In the genomic region with DNA sequence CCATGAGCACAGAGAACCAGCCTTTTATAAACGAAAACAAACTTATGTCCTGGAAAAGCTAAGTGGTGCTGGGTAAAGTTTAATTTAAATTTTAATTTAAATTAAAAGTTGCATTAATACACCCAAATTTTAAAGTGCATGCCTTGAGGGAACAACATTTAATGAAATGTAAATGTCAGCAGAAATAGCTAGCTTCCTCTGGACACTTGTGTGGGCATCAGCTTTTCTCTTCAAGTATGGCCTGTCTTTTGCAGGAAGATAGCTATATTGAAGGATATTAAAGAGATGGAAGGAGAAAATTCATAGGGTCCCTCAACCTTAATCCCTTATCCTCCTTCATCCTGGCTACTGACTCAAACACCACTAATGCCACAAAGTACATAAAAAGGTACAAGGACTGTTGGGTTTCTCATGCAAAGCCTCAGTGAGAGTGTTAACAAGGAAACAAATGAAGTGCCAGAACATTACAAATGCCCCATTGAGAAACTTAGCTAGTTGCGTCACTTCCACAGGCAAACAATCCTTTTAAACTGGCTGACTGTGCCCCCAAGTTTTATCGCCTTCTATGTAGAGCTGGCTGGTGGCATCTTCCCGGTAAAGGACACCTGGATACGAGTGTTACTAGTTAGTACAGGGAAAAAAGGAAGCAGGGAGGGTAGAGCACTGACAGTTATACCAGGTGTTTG, we compare ENCODE assay signal across 11 cellular contexts. TPM values are rescaled to one million over a fixed set of nuclear protein-coding genes. Genes with fewer than 3 reads are reported as not detected.
DNase-seq lines count a peak whose midpoint lies in the region; ATAC-seq and TF ChIP-seq lines count a peak whose summit lies in the region.
"Had no signal": no experiment of that assay in that cellular context is flagged by ENCODE, and none has a peak within 500 bp of the region (broad histone marks: within the 10 kb centered on the region; RNA-seq: fewer than 3 reads in every experiment).

No MANE protein-coding gene starts in this region.

- no TSS peak for BruUV-seq in PC-3 (replicated peaks; lab: Mats Ljungman, UMichigan)
- no TSS peak for BruUV-seq in OCI-LY7 (replicated peaks; lab: Mats Ljungman, UMichigan)

- intact Hi-C loops in CD14-positive monocyte (cut with micrococcal nuclease) (no loop called here), PC-3 (cut with micrococcal nuclease) (no loop called here), OCI-LY7 (cut with micrococcal nuclease; ENCODE audit: unreplicated experiment) (no loop called here)

- H3K27ac ChIP-seq in PC-3 (ENCODE audit: low read length) (peak overlapping the region; percentile 88), osteoblast (ENCODE audit: low read depth, low read length) (peak overlapping the region; percentile 67), OCI-LY7 (ENCODE audit: low read depth, low read length, poor library complexity, severe bottlenecking) (no peak overlapping the region)

- H3K9me2 ChIP-seq in PC-3 (replicated peaks; ENCODE audit: low read length) (no peaks in the 10 kb centered on the region), OCI-LY7 (ENCODE audit: insufficient read depth, low read length) (no peaks in the 10 kb centered on the region)

- H3K27me3 ChIP-seq in PC-3 (ENCODE audit: low read length) (no peaks in the 10 kb centered on the region), osteoblast (ENCODE audit: insufficient read depth, low read length) (no peaks in the 10 kb centered on the region)

- H4K20me1 ChIP-seq in PC-3 (ENCODE audit: low read length) = peaks cover 8% of the 10 kb centered on the region; the same call in 1 of the 2 replicates
- peaks cover 82% of the 10 kb centered on the region for H4K20me1 ChIP-seq in osteoblast (ENCODE audit: insufficient read depth, low read length)
- peaks cover 15% of the 10 kb centered on the region for H4K20me1 ChIP-seq in OCI-LY7 (ENCODE audit: insufficient read depth, low read length)

- H3K9ac ChIP-seq in PC-3 (ENCODE audit: low read length) = peak overlapping the region; percentile 55

- no peaks in the 10 kb centered on the region for H3K9me3 Mint-ChIP-seq in CD14-positive monocyte

- H2AFZ ChIP-seq in PC-3 (ENCODE audit: low read length) (no peak overlapping the region), osteoblast (ENCODE audit: low read length) (no peak overlapping the region), OCI-LY7 (ENCODE audit: low read length) (no peak overlapping the region)

- H3K27me3 Mint-ChIP-seq in CD14-positive monocyte (ENCODE audit: low read depth in 3 of 3) = no peaks in the 10 kb centered on the region

- ATAC-seq in PC-3 = no peak

- peaks cover 5% of the 10 kb centered on the region; the same call in 1 of the 2 replicates for H3K36me3 ChIP-seq in PC-3 (ENCODE audit: low read depth, low read length)
- peaks cover 6% of the 10 kb centered on the region for H3K36me3 ChIP-seq in osteoblast (ENCODE audit: insufficient read depth, low read length)
- H3K36me3 ChIP-seq in OCI-LY7 (ENCODE audit: insufficient read depth, low read length) = peaks cover 94% of the 10 kb centered on the region

- CTCF ChIA-PET in PC-3 (lab: Charles Lee) (no interaction called here), OCI-LY7 (lab: Charles Lee; ENCODE audit: unreplicated experiment) (interaction anchor here (0.5 kb wide), 1 partner anchor 35 kb away, joined by 3 read pairs; no protein-coding TSS in a partner anchor), HEK293T (lab: Yijun Ruan, JAX) (interaction anchor here (0.7 to 2.1 kb wide), 3 partner anchors 8 to 35 kb away, joined by 3 to 6 read pairs (median 5); no protein-coding TSS in a partner anchor)

- no peak overlapping the region for H3K4me3 Mint-ChIP-seq in CD14-positive monocyte

- no peak for TF ChIP-seq CTCF in CD14-positive monocyte (IDR thresholded peaks at IDR 0.05)
- no peak for TF ChIP-seq CTCF in PC-3 (conservative IDR thresholded peaks at IDR 0.05; ENCODE audit: low read depth, low read length)
- TF ChIP-seq CTCF in fibroblast of villous mesenchyme (IDR thresholded peaks at IDR 0.05; ENCODE audit: insufficient read depth, low read depth, low read length) = no peak
- no peak for TF ChIP-seq CTCF in osteoblast (IDR thresholded peaks at IDR 0.05; ENCODE audit: extremely low read depth, low read depth, low read length)
- no peak for TF ChIP-seq CTCF in OCI-LY7 (conservative IDR thresholded peaks at IDR 0.05; ENCODE audit: low read length)

- H3K79me2 ChIP-seq in PC-3 (ENCODE audit: low read length) (peaks cover 94% of the 10 kb centered on the region), osteoblast (ENCODE audit: insufficient read depth, low read length) (peaks cover 98% of the 10 kb centered on the region), OCI-LY7 (ENCODE audit: insufficient read depth, low read depth, low read length) (peaks cover 86% of the 10 kb centered on the region)

- DNase-seq in CD14-positive monocyte (ENCODE audit: low spot score) (no peak), PC-3 (peak; percentile 44), fibroblast of villous mesenchyme (ENCODE audit: low read depth) (peak; percentile 64), osteoblast (ENCODE audit: insufficient read length, low spot score, missing footprints) (no peak), OCI-LY7 (ENCODE audit: low spot score) (no peak), SW 1271 (lab: John Stamatoyannopoulos, UW) (no peak), HEK293T (ENCODE audit: extremely low spot score) (no peak), NCI-H1930 (lab: John Stamatoyannopoulos, UW) (no peak)
- DNase-seq: activated CD4-positive, alpha-beta T cell treated with anti-CD3 and anti-CD28 coated beads, Interleukin-2, amount 50 U/mL, for 4 hours; effector CD4-positive, alpha-beta T cell; NCI-H524 had no signal

- H3F3A ChIP-seq in PC-3 (ENCODE audit: low read length, unreplicated experiment) = no peaks in the 10 kb centered on the region

- peaks cover 44% of the 10 kb centered on the region for H3K4me1 Mint-ChIP-seq in CD14-positive monocyte

- no peak overlapping the region for H3K4me2 ChIP-seq in PC-3 (ENCODE audit: low read length)
- no peak overlapping the region for H3K4me2 ChIP-seq in osteoblast (ENCODE audit: insufficient read depth, low read length)
- H3K4me2 ChIP-seq in OCI-LY7 (ENCODE audit: low read length) = no peak overlapping the region

- no peak overlapping the region for H3K4me3 ChIP-seq in PC-3 (ENCODE audit: low read length)
- no peak overlapping the region for H3K4me3 ChIP-seq in fibroblast of villous mesenchyme (ENCODE audit: low read depth, low read length)
- H3K4me3 ChIP-seq in osteoblast (ENCODE audit: insufficient read depth, low read length) = no peak overlapping the region
- no peak overlapping the region for H3K4me3 ChIP-seq in OCI-LY7 (ENCODE audit: low read depth, low read length, poor library complexity, severe bottlenecking)

- H3K4me1 ChIP-seq in PC-3 (ENCODE audit: insufficient read depth, low read length) (peaks cover 15% of the 10 kb centered on the region), osteoblast (ENCODE audit: insufficient read depth, low read length) (peaks cover 25% of the 10 kb centered on the region), OCI-LY7 (ENCODE audit: insufficient read depth, low read length, poor library complexity, severe bottlenecking) (peaks cover 5% of the 10 kb centered on the region)

- H3K36me3 Mint-ChIP-seq in CD14-positive monocyte = peaks cover 42 to 62% of the 10 kb centered on the region in 2 donors

- POLR2A ChIA-PET in PC-3 (lab: Charles Lee; ENCODE audit: unreplicated experiment) (interaction anchor here (0.8 kb wide), 1 partner anchor 14 kb away, joined by 4 read pairs; a partner anchor contains a TSS), OCI-LY7 (lab: Charles Lee) (interaction anchor here (0.6 kb wide), 1 partner anchor 163 kb away, joined by 5 read pairs; no protein-coding TSS in a partner anchor), HEK293T (lab: Yijun Ruan, JAX) (interaction anchor here (0.6 to 4.4 kb wide), 4 partner anchors 12 to 195 kb away, joined by 3 to 19 read pairs (median 8); a partner anchor contains a TSS)

- no peaks in the 10 kb centered on the region for H3K9me3 ChIP-seq in PC-3 (ENCODE audit: low read length)
- H3K9me3 ChIP-seq in osteoblast (ENCODE audit: low read depth, low read length) = no peaks in the 10 kb centered on the region
- no peaks in the 10 kb centered on the region for H3K9me3 ChIP-seq in OCI-LY7 (ENCODE audit: low read length)

- peak overlapping the region; percentile 73 to 89 (median 88) for H3K27ac Mint-ChIP-seq in CD14-positive monocyte

TF ChIP-seq in HEK293T, 16 proteins besides CTCF, POLR2A, EP300 and RAD21:
- TF ChIP-seq SP1 (IDR thresholded peaks at IDR 0.05) (no peak), SUZ12 (IDR thresholded peaks at IDR 0.05) (no peak), FOXM1 (IDR thresholded peaks at IDR 0.05; ENCODE audit: borderline replicate concordance) (no peak), L3MBTL2 (conservative IDR thresholded peaks at IDR 0.05) (no peak), TARDBP (IDR thresholded peaks at IDR 0.05) (no peak), FOXK2 (IDR thresholded peaks at IDR 0.05) (no peak), ZNF384 (IDR thresholded peaks at IDR 0.05) (no peak)

RNA-seq across cellular contexts. Expression of a gene that starts 14.1 kb away (rescaled TPM):
- polyA plus RNA-seq in CD14-positive monocyte = 1 to 10 TPM; 1.4 to 2.5 TPM
- total RNA-seq in PC-3 (2014; rRNA removed) (20.6 and 25.0 TPM in 2 replicates), fibroblast of villous mesenchyme (22.5 and 23.2 TPM in 2 replicates), osteoblast (20.3 and 26.8 TPM in 2 replicates), OCI-LY7 (2022) (62.5 and 66.7 TPM in 2 replicates)
- total RNA-seq in OCI-LY7 (2014; rRNA removed; shearing (Covaris generic)) = 40.6 and 43.2 TPM in 2 replicates

RNA-seq across cellular contexts. Expression of a gene that starts 34.3 kb away (rescaled TPM):
- 1 to 10 TPM; 3.7 to 4.5 TPM for polyA plus RNA-seq in CD14-positive monocyte
- 4.9 and 5.1 TPM in 2 replicates for total RNA-seq in PC-3 (2014; rRNA removed)
- 2.6 and 3.5 TPM in 2 replicates for total RNA-seq in fibroblast of villous mesenchyme
- total RNA-seq in osteoblast = 4.7 and 6.2 TPM in 2 replicates
- 27.1 and 28.4 TPM in 2 replicates for total RNA-seq in OCI-LY7 (2014; rRNA removed; shearing (Covaris generic))
- 27.2 and 29.2 TPM in 2 replicates for total RNA-seq in OCI-LY7 (2022)

RNA-seq across cellular contexts. Expression of a gene that starts 39.7 kb away (rescaled TPM):
- 100 to 1,000 TPM; 244 to 271 TPM for polyA plus RNA-seq in CD14-positive monocyte
- total RNA-seq in PC-3 (2014; rRNA removed) (23.1 and 34.7 TPM in 2 replicates), fibroblast of villous mesenchyme (39.6 and 43.6 TPM in 2 replicates), osteoblast (32.1 and 35.1 TPM in 2 replicates), OCI-LY7 (2022) (110 and 122 TPM in 2 replicates)
- total RNA-seq in OCI-LY7 (2014; rRNA removed; shearing (Covaris generic)) = 43.5 and 46.5 TPM in 2 replicates

Comparison
In these comparisons a context has a peak if more than half of its experiments do, and no peak if none do; other contexts are left out.
1. DNase-seq: peak in PC-3 (single experiment) and fibroblast of villous mesenchyme (single experiment); none in CD14-positive monocyte (single experiment), osteoblast (single experiment), OCI-LY7 (single experiment), SW 1271 (0 of 2), HEK293T (single experiment) and NCI-H1930 (0 of 2).